ENCODE assay signal across 9 cellular contexts in the genomic region with DNA sequence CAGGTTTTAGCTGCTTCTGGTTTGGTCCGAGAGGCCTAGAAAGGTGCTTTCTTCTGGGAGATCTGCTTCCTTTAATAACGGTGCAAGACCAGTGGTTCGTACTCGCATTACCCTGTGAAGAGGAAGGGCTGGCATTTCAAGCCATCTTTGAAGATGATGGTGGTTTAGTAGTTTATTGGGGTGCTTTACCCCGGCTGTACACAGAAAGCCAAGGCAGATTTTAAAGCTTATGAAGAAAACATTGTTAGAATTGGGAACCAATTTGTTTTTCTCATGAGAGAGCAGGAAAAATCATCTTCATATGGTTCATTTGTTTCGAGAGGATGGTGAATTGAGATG. TPM values are rescaled to one million over a fixed set of nuclear protein-coding genes. Genes with fewer than 3 reads are reported as not detected.
A peak's percentile ranks its signal among the peaks of the same experiment; 100 is the strongest.
DNase-seq lines count a peak whose midpoint lies in the region; ATAC-seq and TF ChIP-seq lines count a peak whose summit lies in the region.
"Had no signal": no experiment of that assay in that cellular context is flagged by ENCODE, and none has a peak within 500 bp of the region (broad histone marks: within the 10 kb centered on the region; RNA-seq: fewer than 3 reads in every experiment).

No MANE protein-coding gene starts in this region.

- no peak for TF ChIP-seq POLR2A in uterus (IDR thresholded peaks at IDR 0.05)

- intact Hi-C loops in left ventricle myocardium inferior (cut with micrococcal nuclease) (loop anchor here (5.0 to 10.0 kb wide), 2 partner anchors 170 to 282 kb away; no protein-coding TSS in a partner anchor), Right ventricle myocardium superior (cut with DNase I) (loop anchor here (5.0 to 10.0 kb wide), 4 partner anchors 172 to 395 kb away; no protein-coding TSS in a partner anchor), uterus (cut with DNase I; ENCODE audit: low total_unique reads) (loop anchor here (10.0 kb wide), 1 partner anchor 242 kb away; no protein-coding TSS in a partner anchor)

- H3K36me3 Mint-ChIP-seq in activated naive CD8-positive, alpha-beta T cell treated with anti-CD3 and anti-CD28 coated beads, Interleukin-2, amount 50 U/mL, for 24 hours (ENCODE audit: low read depth): peaks cover 71% of the 10 kb centered on the region

- H3K36me3 ChIP-seq in left ventricle myocardium inferior (peaks cover 44% of the 10 kb centered on the region), uterus (no peaks in the 10 kb centered on the region)
- H3K36me3 ChIP-seq: SJSA1 had no signal

- no peak for ATAC-seq in Right ventricle myocardium superior (ENCODE audit: poor library complexity)
- ATAC-seq in activated naive CD8-positive, alpha-beta T cell treated with anti-CD3 and anti-CD28 coated beads, Interleukin-2, amount 50 U/mL, for 24 hours: no peak
- no peak for ATAC-seq in HG03378 (IDR thresholded peaks at IDR 0.05; ENCODE audit: unreplicated experiment)
- no peak for ATAC-seq in HG02759 (IDR thresholded peaks at IDR 0.05; ENCODE audit: unreplicated experiment)

- H3K27ac ChIP-seq in left ventricle myocardium inferior (replicated peaks): peak overlapping the region; percentile 97
- H3K27ac ChIP-seq in uterus: peak overlapping the region; percentile 88 to 99
- H3K27ac ChIP-seq: SJSA1 had no signal

- H3K4me3 ChIP-seq in left ventricle myocardium inferior (peak overlapping the region; percentile 86), uterus (no peak overlapping the region)
- H3K4me3 ChIP-seq: SJSA1 had no signal

- DNase-seq in left ventricle myocardium inferior: no peak
- no peak for DNase-seq in Right ventricle myocardium superior
- DNase-seq in activated naive CD8-positive, alpha-beta T cell treated with anti-CD3 and anti-CD28 coated beads, Interleukin-2, amount 50 U/mL, for 24 hours: no peak
- peak; percentile 74 for DNase-seq in mesenteric fat pad (ENCODE audit: low spot score)
- DNase-seq in uterus: no peak
- DNase-seq in cerebellum (ENCODE audit: low spot score): no peak

- TF ChIP-seq CTCF in left ventricle myocardium inferior (IDR thresholded peaks at IDR 0.05; ENCODE audit: borderline replicate concordance) (peak; percentile 5), uterus (IDR thresholded peaks at IDR 0.05) (no peak)

- no peaks in the 10 kb centered on the region for H3K27me3 Mint-ChIP-seq in activated naive CD8-positive, alpha-beta T cell treated with anti-CD3 and anti-CD28 coated beads, Interleukin-2, amount 50 U/mL, for 24 hours

- no peaks in the 10 kb centered on the region for H3K9me3 Mint-ChIP-seq in activated naive CD8-positive, alpha-beta T cell treated with anti-CD3 and anti-CD28 coated beads, Interleukin-2, amount 50 U/mL, for 24 hours

- peaks cover 94% of the 10 kb centered on the region for H3K4me1 ChIP-seq in left ventricle myocardium inferior
- peaks cover 21 to 27% of the 10 kb centered on the region in 2 donors for H3K4me1 ChIP-seq in uterus

- H3K27me3 ChIP-seq in left ventricle myocardium inferior (ENCODE audit: low read depth) (peaks cover 38% of the 10 kb centered on the region), uterus (no peaks in the 10 kb centered on the region)

- H3K9me3 ChIP-seq in left ventricle myocardium inferior (replicated peaks) (no peaks in the 10 kb centered on the region), uterus (no peaks in the 10 kb centered on the region)
- H3K9me3 ChIP-seq: SJSA1 had no signal

- peak overlapping the region; percentile 100 for H3K27ac Mint-ChIP-seq in activated naive CD8-positive, alpha-beta T cell treated with anti-CD3 and anti-CD28 coated beads, Interleukin-2, amount 50 U/mL, for 24 hours

- H3K4me3 Mint-ChIP-seq in activated naive CD8-positive, alpha-beta T cell treated with anti-CD3 and anti-CD28 coated beads, Interleukin-2, amount 50 U/mL, for 24 hours: peak overlapping the region; percentile 89

- H3K4me1 Mint-ChIP-seq in activated naive CD8-positive, alpha-beta T cell treated with anti-CD3 and anti-CD28 coated beads, Interleukin-2, amount 50 U/mL, for 24 hours: peaks cover 65% of the 10 kb centered on the region

RNA-seq across cellular contexts. Expression of a gene that starts 3.6 kb away (rescaled TPM):
- 283 TPM for total RNA-seq in left ventricle myocardium inferior
- total RNA-seq in Right ventricle myocardium superior: 206 TPM
- 93.0 TPM for total RNA-seq in mesenteric fat pad
- total RNA-seq in uterus: 100 to 1,000 TPM in 2 of 4 donors, 10 to 100 TPM in 2; 49.4 to 210 (median 100) TPM
- 149 TPM for total RNA-seq in cerebellum

RNA-seq across cellular contexts. Expression of a gene that starts 43.8 kb away (rescaled TPM):
- total RNA-seq in left ventricle myocardium inferior (13.6 TPM), Right ventricle myocardium superior (13.6 TPM), mesenteric fat pad (13.8 TPM), uterus (10 to 100 TPM in 1 of 4 donors, 1 to 10 TPM in 2, under 1 TPM in 1; 0.26 to 10.6 (median 2.3) TPM), cerebellum (4.5 TPM)
